ENCODE assay signal across 16 cellular contexts in the genomic region with DNA sequence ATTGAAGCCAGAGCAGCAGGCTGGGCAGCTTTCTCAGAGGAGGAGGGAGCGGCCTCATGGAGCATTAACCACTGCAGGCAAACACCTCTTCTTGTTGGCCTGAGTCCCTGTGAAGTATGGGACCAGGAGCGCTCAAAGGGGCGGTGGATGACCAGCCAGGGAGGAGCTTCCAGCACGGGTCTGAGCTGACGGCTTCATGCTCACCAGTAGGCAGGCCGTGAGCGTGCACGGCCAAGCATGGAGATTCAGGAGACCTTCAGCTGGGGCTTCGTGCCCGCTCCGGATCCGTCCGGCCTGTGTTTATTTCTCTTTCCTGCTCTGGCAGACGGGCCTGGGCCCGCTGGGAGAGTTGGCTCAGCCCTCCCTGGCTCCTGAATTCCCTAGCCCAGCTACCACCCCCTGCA.
DNase-seq lines count a peak whose midpoint lies in the region; ATAC-seq, FAIRE-seq and TF ChIP-seq lines count a peak whose summit lies in the region.
"Had no signal": no experiment of that assay in that cellular context is flagged by ENCODE, and none has a peak within 500 bp of the region (broad histone marks: within the 10 kb centered on the region; RNA-seq: fewer than 3 reads in every experiment).

No MANE protein-coding gene starts in this region.

- H3K36me3 ChIP-seq in H7 (replicated peaks; ENCODE audit: control insufficient read depth, insufficient read depth, low read length): no peaks in the 10 kb centered on the region
- H3K36me3 ChIP-seq in H1 (ENCODE audit: control insufficient read depth in 2 of 4, insufficient read depth in 4 of 4, low read length in 3 of 4): no peaks in the 10 kb centered on the region
- no peaks in the 10 kb centered on the region for H3K36me3 ChIP-seq in small intestine (ENCODE audit: control insufficient read depth in 2 of 2, insufficient read depth in 2 of 2, low read length in 2 of 2)
- H3K36me3 ChIP-seq in Karpas-422 (ENCODE audit: insufficient read depth, low read length): no peaks in the 10 kb centered on the region
- H3K36me3 ChIP-seq in ovary: no peaks in the 10 kb centered on the region
- H3K36me3 ChIP-seq: BE2C, neutrophil had no signal

- H3K4me2 ChIP-seq in H1 (ENCODE audit: insufficient read depth in 1 of 2, low read depth in 2 of 2, low read length in 2 of 2) (no peak overlapping the region), Karpas-422 (ENCODE audit: low read depth, low read length, poor library complexity, severe bottlenecking) (no peak overlapping the region)

- no peak overlapping the region for H2BK20ac ChIP-seq in H1 (ENCODE audit: low read length)

- POLR2A ChIA-PET in H1 (lab: Charles Lee; ENCODE audit: partially characterized antibody): interaction anchor here (0.6 kb wide), 1 partner anchor 40 kb away, joined by 3 read pairs; no protein-coding TSS in a partner anchor

- H3K23me2 ChIP-seq in H1 (ENCODE audit: low read depth, low read length): no peaks in the 10 kb centered on the region; the same call in 1 of the 2 replicates

- H2AFZ ChIP-seq in H1 (ENCODE audit: low read length) (peak overlapping the region; percentile 46; the same call in 1 of the 2 replicates), Karpas-422 (ENCODE audit: low read length) (no peak overlapping the region)

- ATAC-seq in GM21717 (IDR thresholded peaks at IDR 0.05; ENCODE audit: unreplicated experiment): no peak
- ATAC-seq: PC-3 had no signal

- no peak overlapping the region for H4K91ac ChIP-seq in H1 (replicated peaks; ENCODE audit: insufficient read length, low read length)

- H3K9ac ChIP-seq in H1 (replicated peaks in 1 of 4; ENCODE audit: extremely low read depth in 1 of 4, low read depth in 3 of 4, low read length in 3 of 4): no peak overlapping the region
- no peak overlapping the region for H3K9ac ChIP-seq in Karpas-422 (ENCODE audit: low read length)

- CTCF ChIA-PET in H1 (lab: Charles Lee; ENCODE audit: partially characterized antibody): interaction anchor here (0.8 to 6.3 kb wide), 6 partner anchors 13 to 228 kb away, joined by 3 to 68 read pairs (median 4); no protein-coding TSS in a partner anchor

- H2BK5ac ChIP-seq in H1 (ENCODE audit: low read depth, low read length): no peak overlapping the region

- TF ChIP-seq POLR2A in H1 (IDR thresholded peaks at IDR 0.05; ENCODE audit: control extremely low read depth in 1 of 2, low read depth in 2 of 2, low read length in 2 of 2) (no peak), ovary (IDR thresholded peaks at IDR 0.05) (no peak)

- no peak overlapping the region for H2BK120ac ChIP-seq in H1 (replicated peaks; ENCODE audit: low read depth, low read length)

- H2BK15ac ChIP-seq in H1 (ENCODE audit: low read length): no peak overlapping the region

- no peak for TF ChIP-seq RAD21 in H1 (IDR thresholded peaks at IDR 0.05 in 1 of 2, conservative IDR thresholded peaks at IDR 0.05 in 1 of 2; ENCODE audit: low read depth in 2 of 2, low read length in 2 of 2)

- intact Hi-C loops in ovary (cut with DNase I): loop anchor here in 1 of 4 donors (2.0 kb wide), 1 partner anchor 65 kb away; no protein-coding TSS in a partner anchor

- H3K79me1 ChIP-seq in H1 (ENCODE audit: low read depth, low read length): no peaks in the 10 kb centered on the region

- H3K27me3 ChIP-seq in H7 (ENCODE audit: control insufficient read depth, insufficient read depth, low read length): peaks cover 4% of the 10 kb centered on the region; the same call in 1 of the 2 replicates
- peaks cover 0 to 2% (median 0%) of the 10 kb centered on the region in 4 experiments; a peak in 1 of 7 replicates for H3K27me3 ChIP-seq in H1 (replicated peaks in 1 of 4; ENCODE audit: control insufficient read depth in 3 of 4, extremely low read depth in 1 of 4, insufficient read depth in 3 of 4, low read length in 3 of 4)
- no peaks in the 10 kb centered on the region for H3K27me3 ChIP-seq in small intestine (ENCODE audit: control insufficient read depth in 2 of 2, insufficient read depth in 2 of 2, low read length in 2 of 2)
- no peaks in the 10 kb centered on the region for H3K27me3 ChIP-seq in Karpas-422 (ENCODE audit: low read length)
- H3K27me3 ChIP-seq in ovary: no peaks in the 10 kb centered on the region
- H3K27me3 ChIP-seq: BE2C had no signal

- no peak overlapping the region for H2AK5ac ChIP-seq in H1 (ENCODE audit: low read depth, low read length)

- no peak for TF ChIP-seq CTCF in H1 (IDR thresholded peaks at IDR 0.05; ENCODE audit: control extremely low read depth in 1 of 3, insufficient read depth in 1 of 3, low read depth in 1 of 3, low read length in 3 of 3)
- TF ChIP-seq CTCF in ovary (IDR thresholded peaks at IDR 0.05): no peak

- no peak overlapping the region for H4K5ac ChIP-seq in H1 (ENCODE audit: insufficient read length, low read depth, low read length)

- H3K9me2 ChIP-seq in Karpas-422 (replicated peaks; ENCODE audit: insufficient read depth, low read length): no peaks in the 10 kb centered on the region

- H2BK12ac ChIP-seq in H1 (ENCODE audit: low read depth, low read length): peak overlapping the region; percentile 27; the same call in 1 of the 2 replicates

- H3K4me3 ChIP-seq in H7 (ENCODE audit: insufficient read depth, low read depth, low read length) (no peak overlapping the region), H1 (ENCODE audit: extremely low read depth in 1 of 4, insufficient read depth in 2 of 4, low read depth in 3 of 4, low read length in 4 of 4) (no peak overlapping the region), small intestine (ENCODE audit: low read depth in 1 of 2, low read length in 2 of 2) (no peak overlapping the region), Karpas-422 (ENCODE audit: low read length) (no peak overlapping the region), ovary (no peak overlapping the region)

- H3K56ac ChIP-seq in H1 (replicated peaks; ENCODE audit: insufficient read length, low read depth, low read length): no peak overlapping the region

- DNase-seq in H7: peak; percentile 30
- no peak for DNase-seq in H1 (ENCODE audit: low read depth in 1 of 2, low spot score in 2 of 2)
- DNase-seq in kidney tubule cell (ENCODE audit: low spot score): peak; percentile 26
- DNase-seq in small intestine: peak; percentile 28
- DNase-seq in Karpas-422: no peak
- no peak for DNase-seq in ovary
- DNase-seq in T1000 (lab: John Stamatoyannopoulos, UW): no peak
- DNase-seq: activated CD4-positive, alpha-beta T cell treated with anti-CD3 and anti-CD28 coated beads, Interleukin-2, amount 50 U/mL, for 1 hour; activated gamma-delta T cell treated with Interleukin-2 at 50 U/mL for 16 hours; BE2C; DMS79 treated with DMSO at 0.1 percent for 48 hours; NCI-H1105; PC-3 had no signal

- no peak overlapping the region for H3K23ac ChIP-seq in H1 (ENCODE audit: insufficient read length)

- WGBS in H1 (ENCODE audit: extremely low coverage in 1 of 2, insufficient coverage in 1 of 2, insufficient read length in 1 of 2, insufficient replicate concordance in 2 of 2, low coverage in 1 of 2, low lambda C conversion rate in 2 of 2, missing lambda C conversion rate in 1 of 2), 2 experiments: 91% methylated on average over 15 of the region's 15 CpGs; no CpG with 5 or more reads in 1 of the 2 experiments
- 54 to 67% (median 56%) methylated on average over 15 of the region's 15 CpGs for WGBS in small intestine, 3 donors
- 42 to 46% (median 44%) methylated on average over 15 of the region's 15 CpGs for WGBS in ovary, 3 donors

- H3K27ac ChIP-seq in H1 (ENCODE audit: low read depth, low read length) (no peak overlapping the region), small intestine (ENCODE audit: low read depth in 1 of 2, low read length in 1 of 2) (no peak overlapping the region), Karpas-422 (ENCODE audit: low read length) (no peak overlapping the region), ovary (no peak overlapping the region)
- H3K27ac ChIP-seq: neutrophil had no signal

- no peak overlapping the region for H4K8ac ChIP-seq in H1 (ENCODE audit: extremely low read depth, insufficient read depth, low read length)

- H4K20me1 ChIP-seq in H1 (replicated peaks in 1 of 2; ENCODE audit: control insufficient read depth in 1 of 2, insufficient read depth in 2 of 2, low read length in 2 of 2): no peaks in the 10 kb centered on the region
- H4K20me1 ChIP-seq in Karpas-422 (ENCODE audit: insufficient read depth, low read depth, low read length): no peaks in the 10 kb centered on the region

- H3K4me1 ChIP-seq in H1 (replicated peaks in 1 of 4; ENCODE audit: control insufficient read depth in 3 of 4, insufficient read depth in 4 of 4, low read length in 3 of 4) (no peaks in the 10 kb centered on the region; a peak in 1 of 7 replicates), small intestine (ENCODE audit: control insufficient read depth in 2 of 2, insufficient read depth in 1 of 2, low read depth in 1 of 2, low read length in 1 of 2) (no peaks in the 10 kb centered on the region), Karpas-422 (ENCODE audit: low read length) (no peaks in the 10 kb centered on the region), ovary (ENCODE audit: insufficient read depth) (no peaks in the 10 kb centered on the region)
- H3K4me1 ChIP-seq: BE2C had no signal

- no peak overlapping the region for H3K14ac ChIP-seq in H1 (ENCODE audit: insufficient read length)

- no peak overlapping the region for H3K18ac ChIP-seq in H1 (ENCODE audit: extremely low read depth, low read length)

- no peak for TF ChIP-seq EP300 in H1 (IDR thresholded peaks at IDR 0.05; ENCODE audit: borderline replicate concordance in 1 of 2, low read depth in 2 of 2, low read length in 2 of 2)
- TF ChIP-seq EP300 in ovary (IDR thresholded peaks at IDR 0.05): no peak

- H3K79me2 ChIP-seq in H1 (ENCODE audit: control insufficient read depth in 1 of 2, insufficient read depth in 2 of 2, low read length in 2 of 2) (no peaks in the 10 kb centered on the region), Karpas-422 (ENCODE audit: low read length) (no peaks in the 10 kb centered on the region)

- FAIRE-seq in H1 (lab: Jason Lieb, UNC) (no peak), small intestine (lab: Jason Lieb, UNC) (no peak)
- FAIRE-seq: GM19239 had no signal

- no peak overlapping the region for H3K4ac ChIP-seq in H1 (replicated peaks; ENCODE audit: insufficient read length, low read depth, low read length)

- H3K9me3 ChIP-seq in H1 (ENCODE audit: insufficient read depth in 2 of 2, low read depth in 1 of 2, low read length in 1 of 2) (no peaks in the 10 kb centered on the region), small intestine (ENCODE audit: control insufficient read depth, low read depth) (no peaks in the 10 kb centered on the region), Karpas-422 (ENCODE audit: low read length) (no peaks in the 10 kb centered on the region), ovary (no peaks in the 10 kb centered on the region)
- H3K9me3 ChIP-seq: BE2C, neutrophil had no signal

TF ChIP-seq in H1, 55 proteins besides CTCF, POLR2A, EP300 and RAD21 (continues in another document):
- TF ChIP-seq EZH2 (IDR thresholded peaks at IDR 0.05; ENCODE audit: low read depth, low read length, severe bottlenecking): no peak
- no peak for TF ChIP-seq ASH2L (IDR thresholded peaks at IDR 0.05; ENCODE audit: low read length)
- TF ChIP-seq GABPA (IDR thresholded peaks at IDR 0.05; ENCODE audit: borderline replicate concordance, insufficient read depth, low read length): no peak
- no peak for TF ChIP-seq RNF2 (IDR thresholded peaks at IDR 0.05; ENCODE audit: borderline replicate concordance, low read depth, low read length, missing control alignments, poor library complexity, severe bottlenecking)
- no peak for TF ChIP-seq ZNF274 (IDR thresholded peaks at IDR 0.05; ENCODE audit: borderline replicate concordance, extremely low read depth, low read length)

Comparison
In these comparisons a context has a peak if more than half of its experiments do, and no peak if none do; other contexts are left out.
1. DNase-seq: peak in H7 (single experiment), kidney tubule cell (single experiment) and small intestine (single experiment); none in H1 (0 of 2), Karpas-422 (single experiment), ovary (0 of 5) and T1000 (single experiment).